ENCODE assay signal across 15 cellular contexts in genomic region chr1:245056913-245057312, GRCh38.
"Had no signal": no experiment of that assay in that cellular context is flagged by ENCODE, and none has a peak within 500 bp of the region (broad histone marks: within the 10 kb centered on the region; RNA-seq: fewer than 3 reads in every experiment).

No MANE protein-coding gene starts in this region.

- ATAC-seq: activated CD4-positive, alpha-beta T cell treated with anti-CD3 and anti-CD28 coated beads for 36 hours; activated CD8-positive, alpha-beta T cell treated with anti-CD3 and anti-CD28 coated beads for 36 hours had no signal

- FAIRE-seq: endometrium had no signal

- DNase-seq: activated CD4-positive, alpha-beta T cell treated with anti-CD3 and anti-CD28 coated beads for 36 hours; activated CD8-positive, alpha-beta memory T cell treated with anti-CD3 and anti-CD28 coated beads, Interleukin-2, amount 50 U/mL, for 4 hours; activated CD8-positive, alpha-beta T cell treated with anti-CD3 and anti-CD28 coated beads for 36 hours; activated naive CD4-positive, alpha-beta T cell; dorsolateral prefrontal cortex; esophagus squamous epithelium; foreskin fibroblast; immature natural killer cell; naive B cell; transverse colon; WERI-Rb-1 had no signal

- H3K27ac ChIP-seq: ascending aorta, dorsolateral prefrontal cortex, esophagus squamous epithelium, skin epidermis, transverse colon, WERI-Rb-1 had no signal

- H3K4me3 ChIP-seq: ascending aorta, dorsolateral prefrontal cortex, esophagus squamous epithelium, lung, skin epidermis, transverse colon had no signal

- H3K36me3 ChIP-seq: ascending aorta, esophagus squamous epithelium, transverse colon, WERI-Rb-1 had no signal

- H3K9me3 ChIP-seq: ascending aorta, esophagus squamous epithelium, transverse colon had no signal

- H3K4me1 ChIP-seq: ascending aorta, esophagus squamous epithelium had no signal

- H3K27me3 ChIP-seq: ascending aorta, dorsolateral prefrontal cortex, esophagus squamous epithelium, transverse colon had no signal
